In genomic region chr6:167827588-167828324, GRCh38 we compare ENCODE assay signal across 8 cellular contexts. TPM values are rescaled to one million over a fixed set of nuclear protein-coding genes. Genes with fewer than 3 reads are reported as not detected.
DNase-seq lines count a peak whose midpoint lies in the region; ATAC-seq and TF ChIP-seq lines count a peak whose summit lies in the region.

No MANE protein-coding gene starts in this region.

- TF ChIP-seq CTCF in WERI-Rb-1 (IDR thresholded peaks at IDR 0.05; ENCODE audit: low read depth, low read length) = no peak

- peak overlapping the region; percentile 74 for H3K27ac ChIP-seq in WERI-Rb-1

- ATAC-seq in GM21381 (IDR thresholded peaks at IDR 0.05; ENCODE audit: unreplicated experiment) (peak; percentile 37), GM18907 (IDR thresholded peaks at IDR 0.05; ENCODE audit: unreplicated experiment) (no peak)

- peak; percentile 44 for DNase-seq in EH (ENCODE audit: low read depth)
- DNase-seq in HuH-7 (ENCODE audit: low spot score) = peak; percentile 56
- DNase-seq in WERI-Rb-1 = peak; percentile 44
- DNase-seq in dermis blood vessel endothelial cell = peak; percentile 72
- DNase-seq in left kidney (ENCODE audit: low read depth, low spot score) = peak; percentile 79
- DNase-seq in stimulated activated CD4-positive, alpha-beta T cell treated with anti-CD3 and anti-CD28 coated beads, Interleukin-2, amount 100 ng/mL, for 24 hours = peak; percentile 37 to 42

- H3K9me3 ChIP-seq in WERI-Rb-1 (ENCODE audit: severe bottlenecking) = no peaks in the 10 kb centered on the region

- no peaks in the 10 kb centered on the region for H3K27me3 ChIP-seq in WERI-Rb-1 (ENCODE audit: insufficient read depth, low read depth, severe bottlenecking)

- no peaks in the 10 kb centered on the region; the same call in none of the 2 replicates for H3K36me3 ChIP-seq in WERI-Rb-1

- H3K4me3 ChIP-seq in WERI-Rb-1 (ENCODE audit: low read depth, low read length) = peak overlapping the region; percentile 92

RNA-seq across cellular contexts. Expression of gene AFDN, which starts 1.0 kb away (rescaled TPM):
- 166 and 169 TPM in 2 replicates for total RNA-seq in dermis blood vessel endothelial cell
